Comparison of ENCODE assay signal across 7 cellular contexts in the genomic region with DNA sequence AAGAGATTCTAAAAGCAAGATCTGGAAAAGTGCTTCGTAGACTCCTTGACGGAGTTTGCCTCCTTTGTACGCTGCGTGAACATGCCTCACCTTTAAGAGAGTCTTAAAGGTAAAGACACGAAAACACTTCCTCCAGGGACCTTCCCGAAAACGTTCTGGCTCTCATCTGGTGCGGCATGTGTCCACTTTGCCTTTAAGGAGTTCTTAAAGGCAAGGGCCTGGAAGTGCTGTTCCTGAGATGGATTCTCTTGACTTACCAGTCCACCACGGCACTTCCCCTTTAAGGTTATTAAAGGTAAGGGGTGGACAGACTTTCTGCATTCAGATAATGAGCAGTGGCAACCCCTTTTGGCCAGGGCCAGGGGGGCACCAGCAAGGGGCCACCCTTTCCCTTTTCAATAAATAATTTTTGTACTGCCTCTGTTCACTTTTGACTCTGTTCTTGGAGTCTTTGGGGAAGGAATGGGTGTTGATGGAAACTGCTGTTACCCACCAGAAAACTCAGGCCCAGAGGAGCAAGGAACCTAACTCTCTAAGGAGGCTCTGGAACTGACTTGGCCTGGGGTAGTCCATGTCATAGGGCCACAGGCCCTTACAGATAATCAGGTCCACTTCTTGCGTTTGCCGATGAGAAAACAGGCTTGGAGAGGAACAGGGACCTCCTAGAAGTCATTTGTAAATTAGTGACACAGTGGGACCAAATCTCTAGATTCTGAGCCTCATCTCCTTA. TPM values are rescaled to one million over a fixed set of nuclear protein-coding genes. Genes with fewer than 3 reads are reported as not detected.
DNase-seq lines count a peak whose midpoint lies in the region; ATAC-seq and TF ChIP-seq lines count a peak whose summit lies in the region.
"Had no signal": no experiment of that assay in that cellular context is flagged by ENCODE, and none has a peak within 500 bp of the region (broad histone marks: within the 10 kb centered on the region; RNA-seq: fewer than 3 reads in every experiment).

No MANE protein-coding gene starts in this region.

- peak overlapping the region; percentile 75 for H3K4me3 Mint-ChIP-seq in activated CD8-positive, alpha-beta T cell treated with anti-CD3 and anti-CD28 coated beads, Interleukin-2, amount 10 ng/mL, durations not matched to agents 7 days and 5 days
- peak overlapping the region; percentile 98 for H3K4me3 Mint-ChIP-seq in type B pancreatic cell

- POLR2A ChIA-PET in activated CD8-positive, alpha-beta T cell treated with anti-CD3 and anti-CD28 coated beads, Interleukin-2, amount 10 ng/mL, durations not matched to agents 7 days and 5 days (lab: Charles Lee): interaction anchor here (0.7 to 1.2 kb wide), 2 partner anchors 30 to 33 kb away, joined by 3 read pairs; no protein-coding TSS in a partner anchor

- ATAC-seq in GM21526 (IDR thresholded peaks at IDR 0.05; ENCODE audit: low FRiP score, unreplicated experiment): peak; percentile 33
- ATAC-seq in activated CD8-positive, alpha-beta T cell treated with anti-CD3 and anti-CD28 coated beads, Interleukin-2, amount 10 ng/mL, durations not matched to agents 7 days and 5 days: peak; percentile 3

- H3K9me3 Mint-ChIP-seq in activated CD8-positive, alpha-beta T cell treated with anti-CD3 and anti-CD28 coated beads, Interleukin-2, amount 10 ng/mL, durations not matched to agents 7 days and 5 days (ENCODE audit: insufficient read depth): no peaks in the 10 kb centered on the region
- no peaks in the 10 kb centered on the region for H3K9me3 Mint-ChIP-seq in type B pancreatic cell

- DNase-seq in BE2C: no peak
- peak; percentile 90 to 99 (median 92) for DNase-seq in NCI-H1417 (lab: John Stamatoyannopoulos, UW)
- DNase-seq in activated CD8-positive, alpha-beta T cell treated with anti-CD3 and anti-CD28 coated beads, Interleukin-2, amount 10 ng/mL, durations not matched to agents 7 days and 5 days: no peak
- no peak for DNase-seq in type B pancreatic cell (ENCODE audit: extremely low spot score, unreplicated experiment)

- no peak for TF ChIP-seq CTCF in BE2C (IDR thresholded peaks at IDR 0.05; ENCODE audit: low read depth, low read length)
- no peak for TF ChIP-seq CTCF in type B pancreatic cell (conservative IDR thresholded peaks at IDR 0.05)

- peaks cover 32% of the 10 kb centered on the region for H3K27me3 Mint-ChIP-seq in activated CD8-positive, alpha-beta T cell treated with anti-CD3 and anti-CD28 coated beads, Interleukin-2, amount 10 ng/mL, durations not matched to agents 7 days and 5 days (ENCODE audit: low read depth)
- H3K27me3 Mint-ChIP-seq in type B pancreatic cell: no peaks in the 10 kb centered on the region

- peaks cover 31% of the 10 kb centered on the region for H3K4me1 Mint-ChIP-seq in activated CD8-positive, alpha-beta T cell treated with anti-CD3 and anti-CD28 coated beads, Interleukin-2, amount 10 ng/mL, durations not matched to agents 7 days and 5 days (ENCODE audit: low read depth)
- peaks cover 45% of the 10 kb centered on the region for H3K4me1 Mint-ChIP-seq in type B pancreatic cell (ENCODE audit: unreplicated experiment)

- H3K36me3 ChIP-seq in BE2C (no peaks in the 10 kb centered on the region), iPS-20b (ENCODE audit: insufficient read depth, low read depth, low read length) (no peaks in the 10 kb centered on the region)

- H3K27ac ChIP-seq in iPS-20b (ENCODE audit: low read length): peak overlapping the region; percentile 76
- H3K27ac ChIP-seq: HL-60 had no signal

- peaks cover 4% of the 10 kb centered on the region for H3K36me3 Mint-ChIP-seq in activated CD8-positive, alpha-beta T cell treated with anti-CD3 and anti-CD28 coated beads, Interleukin-2, amount 10 ng/mL, durations not matched to agents 7 days and 5 days (ENCODE audit: low read depth)
- peaks cover 8% of the 10 kb centered on the region for H3K36me3 Mint-ChIP-seq in type B pancreatic cell

- H3K27me3 ChIP-seq in BE2C (no peaks in the 10 kb centered on the region), iPS-20b (ENCODE audit: insufficient read depth, low read length) (peaks cover 37% of the 10 kb centered on the region)

- CTCF ChIA-PET in activated CD8-positive, alpha-beta T cell treated with anti-CD3 and anti-CD28 coated beads, Interleukin-2, amount 10 ng/mL, durations not matched to agents 7 days and 5 days (lab: Charles Lee): interaction anchor here (0.9 to 11.0 kb wide), 13 partner anchors 12 to 331 kb away, joined by 3 to 152 read pairs (median 4); partner anchors contain the start of genes ABHD4, DAD1 and LRP10

- H3K9me3 ChIP-seq in BE2C (no peaks in the 10 kb centered on the region), iPS-20b (ENCODE audit: insufficient read depth, low read depth, low read length) (no peaks in the 10 kb centered on the region)

- H3K4me3 ChIP-seq in BE2C (ENCODE audit: low read depth, low read length): peak overlapping the region; percentile 65
- H3K4me3 ChIP-seq in iPS-20b (ENCODE audit: low read length): peak overlapping the region; percentile 83

- H3K27ac Mint-ChIP-seq in activated CD8-positive, alpha-beta T cell treated with anti-CD3 and anti-CD28 coated beads, Interleukin-2, amount 10 ng/mL, durations not matched to agents 7 days and 5 days: peak overlapping the region; percentile 75
- H3K27ac Mint-ChIP-seq in type B pancreatic cell: peak overlapping the region; percentile 95

- peaks cover 7% of the 10 kb centered on the region for H3K4me1 ChIP-seq in BE2C
- peaks cover 15% of the 10 kb centered on the region; the same call in 1 of the 2 replicates for H3K4me1 ChIP-seq in iPS-20b (ENCODE audit: insufficient read depth, low read length)

- peak overlapping the region; percentile 94 for H3K9ac ChIP-seq in iPS-20b (ENCODE audit: low read depth, low read length)

RNA-seq across cellular contexts. Expression of gene REM2, which starts 4.4 kb away (rescaled TPM):
- polyA plus RNA-seq in BE2C (2012; ENCODE audit: insufficient read depth, insufficient read length, low read depth): 0.31 TPM
- total RNA-seq in activated CD8-positive, alpha-beta T cell treated with anti-CD3 and anti-CD28 coated beads, Interleukin-2, amount 10 ng/mL, durations not matched to agents 7 days and 5 days: under 1 TPM; 0.21 to 0.61 TPM
- total RNA-seq in type B pancreatic cell (ENCODE audit: low replicate concordance): 1.4 and 2.0 TPM in 2 replicates

RNA-seq across cellular contexts. Expression of gene LRP10, which starts 15.9 kb away (rescaled TPM):
- 29.7 TPM for polyA plus RNA-seq in BE2C (2012; ENCODE audit: insufficient read depth, insufficient read length, low read depth)
- total RNA-seq in activated CD8-positive, alpha-beta T cell treated with anti-CD3 and anti-CD28 coated beads, Interleukin-2, amount 10 ng/mL, durations not matched to agents 7 days and 5 days: 10 to 100 TPM; 37.1 to 40.7 TPM
- total RNA-seq in type B pancreatic cell (ENCODE audit: low replicate concordance): 52.3 and 91.8 TPM in 2 replicates

RNA-seq across cellular contexts. Expression of gene RBM23, which starts 31.5 kb away (rescaled TPM):
- polyA plus RNA-seq in BE2C (2012; ENCODE audit: insufficient read depth, insufficient read length, low read depth): 79.7 TPM
- 10 to 100 TPM; 77.1 to 81.2 TPM for total RNA-seq in activated CD8-positive, alpha-beta T cell treated with anti-CD3 and anti-CD28 coated beads, Interleukin-2, amount 10 ng/mL, durations not matched to agents 7 days and 5 days
- 91.5 and 102 TPM in 2 replicates for total RNA-seq in type B pancreatic cell (ENCODE audit: low replicate concordance)

RNA-seq across cellular contexts. Expression of gene PRMT5, which starts 41.8 kb away (rescaled TPM):
- polyA plus RNA-seq in BE2C (2012; ENCODE audit: insufficient read depth, insufficient read length, low read depth): 449 TPM
- total RNA-seq in activated CD8-positive, alpha-beta T cell treated with anti-CD3 and anti-CD28 coated beads, Interleukin-2, amount 10 ng/mL, durations not matched to agents 7 days and 5 days: 10 to 100 TPM; 55.5 to 64.9 TPM
- 78.0 and 134 TPM in 2 replicates for total RNA-seq in type B pancreatic cell (ENCODE audit: low replicate concordance)

RNA-seq across cellular contexts. Expression of gene MMP14, which starts 51.0 kb away (rescaled TPM):
- 1.6 TPM for polyA plus RNA-seq in BE2C (2012; ENCODE audit: insufficient read depth, insufficient read length, low read depth)
- total RNA-seq in activated CD8-positive, alpha-beta T cell treated with anti-CD3 and anti-CD28 coated beads, Interleukin-2, amount 10 ng/mL, durations not matched to agents 7 days and 5 days: 1 to 10 TPM; 1.8 to 2.4 TPM
- 115 and 137 TPM in 2 replicates for total RNA-seq in type B pancreatic cell (ENCODE audit: low replicate concordance)

Comparison
In these comparisons a context has a peak if more than half of its experiments do, and no peak if none do; other contexts are left out.
1. DNase-seq: peak in NCI-H1417 (3 of 3); none in BE2C (single experiment), activated CD8-positive, alpha-beta T cell treated with anti-CD3 and anti-CD28 coated beads, Interleukin-2, amount 10 ng/mL, durations not matched to agents 7 days and 5 days (single experiment) and type B pancreatic cell (single experiment).